Comparison of ENCODE assay signal across 19 cellular contexts in the genomic region with DNA sequence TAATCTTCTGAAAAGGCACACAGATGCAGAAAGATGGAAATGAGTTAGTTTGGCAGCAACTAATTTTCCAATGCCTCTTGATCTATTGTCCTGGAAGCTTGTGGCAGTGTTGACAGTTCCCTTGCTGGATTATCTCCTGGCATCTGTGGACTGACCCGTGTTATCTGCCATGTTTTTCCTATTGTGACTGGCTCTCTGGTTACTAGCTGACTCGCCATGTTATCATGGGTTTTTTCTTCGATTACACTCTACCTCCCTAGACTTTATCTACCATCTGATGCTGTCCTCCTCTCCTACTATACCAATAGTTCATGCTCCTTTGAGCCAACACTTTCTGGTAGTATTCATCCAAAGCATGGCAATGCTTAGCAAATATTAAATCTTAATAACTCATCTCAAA.
DNase-seq lines count a peak whose midpoint lies in the region; ATAC-seq and TF ChIP-seq lines count a peak whose summit lies in the region.
"Had no signal": no experiment of that assay in that cellular context is flagged by ENCODE, and none has a peak within 500 bp of the region (broad histone marks: within the 10 kb centered on the region; RNA-seq: fewer than 3 reads in every experiment).

No MANE protein-coding gene starts in this region.

- H3K36me3 Mint-ChIP-seq in progenitor cell of endocrine pancreas (ENCODE audit: insufficient read depth) = peaks cover 6% of the 10 kb centered on the region

- no peaks in the 10 kb centered on the region for H3K9me3 ChIP-seq in colonic mucosa

- no peak for TF ChIP-seq CTCF in brain microvascular endothelial cell (IDR thresholded peaks at IDR 0.05; ENCODE audit: low read depth, low read length, missing control alignments)
- TF ChIP-seq CTCF in foreskin keratinocyte (conservative IDR thresholded peaks at IDR 0.05) = no peak
- no peak for TF ChIP-seq CTCF in progenitor cell of endocrine pancreas (IDR thresholded peaks at IDR 0.05; ENCODE audit: unreplicated experiment)
- no peak for TF ChIP-seq CTCF in colonic mucosa (IDR thresholded peaks at IDR 0.05)

- peaks cover 30% of the 10 kb centered on the region for H3K4me1 Mint-ChIP-seq in progenitor cell of endocrine pancreas (ENCODE audit: low read depth)

- H3K4me3 ChIP-seq in brain microvascular endothelial cell (ENCODE audit: low read depth, low read length) = no peak overlapping the region
- no peak overlapping the region for H3K4me3 ChIP-seq in colonic mucosa

- no peak overlapping the region for H3K9ac ChIP-seq in colonic mucosa (ENCODE audit: low read depth in 2 of 2, low read length in 2 of 2)

- no peaks in the 10 kb centered on the region for H3K27me3 Mint-ChIP-seq in progenitor cell of endocrine pancreas

- H3K9me3 Mint-ChIP-seq in progenitor cell of endocrine pancreas (ENCODE audit: low read depth) = peaks cover 20% of the 10 kb centered on the region
- H3K9me3 Mint-ChIP-seq: H9 had no signal

- H3K4me1 ChIP-seq in foreskin keratinocyte (peaks cover 21% of the 10 kb centered on the region), colonic mucosa (no peaks in the 10 kb centered on the region)

- ATAC-seq in foreskin keratinocyte (peak; percentile 25), left cardiac atrium (no peak)
- ATAC-seq: Panc1 had no signal

- H3K4me3 Mint-ChIP-seq in progenitor cell of endocrine pancreas (ENCODE audit: low read depth) = no peak overlapping the region
- H3K4me3 Mint-ChIP-seq: H9 had no signal

- H3K36me3 ChIP-seq in brain microvascular endothelial cell (replicated peaks) (no peaks in the 10 kb centered on the region), colonic mucosa (no peaks in the 10 kb centered on the region)

- H3K27ac Mint-ChIP-seq in progenitor cell of endocrine pancreas = no peak overlapping the region
- H3K27ac Mint-ChIP-seq: H9 had no signal

- intact Hi-C loops in left cardiac atrium (cut with DNase I) = no loop called here
- intact Hi-C loops in colonic mucosa (cut with DNase I) = no loop called here

- in situ Hi-C loops in brain microvascular endothelial cell (cut with HindIII; ENCODE audit: low pct_ligation_motif_present, low sequenced_read_pairs) = no loop called here

- DNase-seq in ELR (ENCODE audit: low read depth) (peak; percentile 50), LHCN-M2 (ENCODE audit: low read depth) (peak; percentile 50), brain microvascular endothelial cell (peak; percentile 38), foreskin keratinocyte (no peak), epidermal melanocyte (ENCODE audit: insufficient read length, low spot score) (no peak), left cardiac atrium (no peak), progenitor cell of endocrine pancreas (ENCODE audit: low spot score, unreplicated experiment) (no peak), colonic mucosa (no peak)
- DNase-seq: AML-193, DMS79, H9, NCI-H1417, NCI-H1930, NCI-H2171, NCI-H510A, NCI-H82, SIG-M5, SW 1271 had no signal

- H3K27me3 ChIP-seq in brain microvascular endothelial cell (replicated peaks) = no peaks in the 10 kb centered on the region
- no peaks in the 10 kb centered on the region for H3K27me3 ChIP-seq in foreskin keratinocyte
- no peaks in the 10 kb centered on the region for H3K27me3 ChIP-seq in colonic mucosa

- H3K27ac ChIP-seq in brain microvascular endothelial cell = no peak overlapping the region
- H3K27ac ChIP-seq in foreskin keratinocyte = no peak overlapping the region
- no peak overlapping the region for H3K27ac ChIP-seq in colonic mucosa

Comparison
In these comparisons a context has a peak if more than half of its experiments do, and no peak if none do; other contexts are left out.
1. DNase-seq: peak in ELR (single experiment), LHCN-M2 (single experiment) and brain microvascular endothelial cell (single experiment); none in foreskin keratinocyte (0 of 2), epidermal melanocyte (single experiment), left cardiac atrium (single experiment), progenitor cell of endocrine pancreas (single experiment) and colonic mucosa (single experiment).